15 cellular contexts compared by ENCODE assay signal in genomic region chr4:866761-867390, GRCh38. TPM values are rescaled to one million over a fixed set of nuclear protein-coding genes. Genes with fewer than 3 reads are reported as not detected.
DNase-seq lines count a peak whose midpoint lies in the region; ATAC-seq, FAIRE-seq and TF ChIP-seq lines count a peak whose summit lies in the region.
"Had no signal": no experiment of that assay in that cellular context is flagged by ENCODE, and none has a peak within 500 bp of the region (broad histone marks: within the 10 kb centered on the region; RNA-seq: fewer than 3 reads in every experiment).

No MANE protein-coding gene starts in this region.

- H3K27me3 Mint-ChIP-seq in activated naive CD8-positive, alpha-beta T cell treated with anti-CD3 and anti-CD28 coated beads, Interleukin-2, amount 50 U/mL, for 24 hours = no peaks in the 10 kb centered on the region
- no peaks in the 10 kb centered on the region for H3K27me3 Mint-ChIP-seq in activated naive CD8-positive, alpha-beta T cell treated with anti-CD3 and anti-CD28 coated beads for 36 hours
- H3K27me3 Mint-ChIP-seq: T-helper 17 cell had no signal

- H4K20me1 ChIP-seq in OCI-LY7 (ENCODE audit: insufficient read depth, low read length) (no peaks in the 10 kb centered on the region), endothelial cell of umbilical vein (replicated peaks; ENCODE audit: control insufficient read depth, extremely low read depth, insufficient read depth, low read length) (no peaks in the 10 kb centered on the region)

- FAIRE-seq in endothelial cell of umbilical vein (lab: Jason Lieb, UNC) = no peak
- FAIRE-seq: GM12891 had no signal

- POLR2A ChIA-PET in OCI-LY7 (lab: Charles Lee) = no interaction called here
- POLR2A ChIA-PET in endothelial cell of umbilical vein (lab: Charles Lee) = interaction anchor here (0.5 kb wide), 1 partner anchor 82 kb away, joined by 3 read pairs; no protein-coding TSS in a partner anchor

- H3K36me3 Mint-ChIP-seq in activated naive CD8-positive, alpha-beta T cell treated with anti-CD3 and anti-CD28 coated beads, Interleukin-2, amount 50 U/mL, for 24 hours (ENCODE audit: low read depth) = peaks cover 31% of the 10 kb centered on the region
- H3K36me3 Mint-ChIP-seq in activated naive CD8-positive, alpha-beta T cell treated with anti-CD3 and anti-CD28 coated beads for 36 hours = peaks cover 20% of the 10 kb centered on the region

- no peaks in the 10 kb centered on the region for H3K9me3 ChIP-seq in OCI-LY7 (ENCODE audit: low read length)
- no peaks in the 10 kb centered on the region for H3K9me3 ChIP-seq in endothelial cell of umbilical vein (replicated peaks; ENCODE audit: control insufficient read depth, insufficient read depth, low read length)
- no peaks in the 10 kb centered on the region for H3K9me3 ChIP-seq in psoas muscle

- BruUV-seq in OCI-LY7 (replicated peaks; lab: Mats Ljungman, UMichigan) (TSS peak; percentile 66), endothelial cell of umbilical vein (replicated peaks; lab: Mats Ljungman, UMichigan) (TSS peak; percentile 43)

- no peaks in the 10 kb centered on the region for H3K9me3 Mint-ChIP-seq in activated naive CD8-positive, alpha-beta T cell treated with anti-CD3 and anti-CD28 coated beads, Interleukin-2, amount 50 U/mL, for 24 hours
- H3K9me3 Mint-ChIP-seq in activated naive CD8-positive, alpha-beta T cell treated with anti-CD3 and anti-CD28 coated beads for 36 hours = no peaks in the 10 kb centered on the region
- H3K9me3 Mint-ChIP-seq: nephron progenitor cell had no signal

- H2AFZ ChIP-seq in OCI-LY7 (ENCODE audit: low read length) (no peak overlapping the region), endothelial cell of umbilical vein (ENCODE audit: low read depth, low read length) (no peak overlapping the region)

- dilution Hi-C loops in endothelial cell of umbilical vein (cut with MboI; ENCODE audit: extremely low pct_ligation_motif_present, low sequenced_read_pairs) = no loop called here

- no peak for TF ChIP-seq CTCF in OCI-LY7 (conservative IDR thresholded peaks at IDR 0.05; ENCODE audit: low read length)
- no peak for TF ChIP-seq CTCF in endothelial cell of umbilical vein (IDR thresholded peaks at IDR 0.05; ENCODE audit: extremely low read depth in 1 of 2, insufficient read depth in 1 of 2, low read depth in 1 of 2, low read length in 2 of 2)
- no peak for TF ChIP-seq CTCF in psoas muscle (IDR thresholded peaks at IDR 0.05)

- peaks cover 48% of the 10 kb centered on the region for H3K36me3 ChIP-seq in OCI-LY7 (ENCODE audit: insufficient read depth, low read length)
- peaks cover 0 to 47% of the 10 kb centered on the region in 2 experiments for H3K36me3 ChIP-seq in endothelial cell of umbilical vein (ENCODE audit: control insufficient read depth in 2 of 2, extremely low read depth in 1 of 2, insufficient read depth in 2 of 2, low read length in 2 of 2)
- peaks cover 13 to 83% of the 10 kb centered on the region in 2 donors for H3K36me3 ChIP-seq in psoas muscle (ENCODE audit: insufficient read depth in 1 of 2, low read depth in 1 of 2)

- DNase-seq in activated naive CD8-positive, alpha-beta T cell treated with anti-CD3 and anti-CD28 coated beads, Interleukin-2, amount 50 U/mL, for 24 hours = no peak
- no peak for DNase-seq in activated naive CD8-positive, alpha-beta T cell treated with anti-CD3 and anti-CD28 coated beads for 36 hours
- DNase-seq in OCI-LY7 (ENCODE audit: low spot score) (no peak), endothelial cell of umbilical vein (ENCODE audit: low read depth, low spot score) (no peak), putamen (ENCODE audit: low spot score) (peak; percentile 72), HuH-7.5 (ENCODE audit: low spot score) (no peak), psoas muscle (no peak)
- DNase-seq: erythroblast; islet precursor cell; NCI-H1417 treated with DMSO at 0.1 percent for 48 hours; nephron progenitor cell; stimulated activated CD4-positive, alpha-beta T cell treated with anti-CD3 and anti-CD28 coated beads, Interleukin-12 subunit alpha, Interleukin-12 subunit beta, amount 100 ng/mL, for 4 hours; T-helper 17 cell had no signal

- intact Hi-C loops in OCI-LY7 (cut with micrococcal nuclease; ENCODE audit: unreplicated experiment) = no loop called here
- intact Hi-C loops in endothelial cell of umbilical vein (cut with micrococcal nuclease) = no loop called here
- intact Hi-C loops in psoas muscle (cut with DNase I) = no loop called here

- H3K9ac ChIP-seq in endothelial cell of umbilical vein (replicated peaks; ENCODE audit: extremely low read depth, insufficient read depth, low read length) = no peak overlapping the region

- no peaks in the 10 kb centered on the region for H3K9me1 ChIP-seq in endothelial cell of umbilical vein (replicated peaks; ENCODE audit: control insufficient read depth, extremely low read depth, insufficient read depth, low read length)

- CTCF ChIA-PET in OCI-LY7 (lab: Charles Lee; ENCODE audit: unreplicated experiment) (no interaction called here), endothelial cell of umbilical vein (lab: Charles Lee) (no interaction called here)

- H3K4me3 Mint-ChIP-seq in activated naive CD8-positive, alpha-beta T cell treated with anti-CD3 and anti-CD28 coated beads, Interleukin-2, amount 50 U/mL, for 24 hours = no peak overlapping the region
- no peak overlapping the region for H3K4me3 Mint-ChIP-seq in activated naive CD8-positive, alpha-beta T cell treated with anti-CD3 and anti-CD28 coated beads for 36 hours
- H3K4me3 Mint-ChIP-seq: nephron progenitor cell had no signal

- 89 to 92% (median 90%) methylated on average over 28 of the region's 28 CpGs for WGBS in psoas muscle, 3 donors

- H3K27ac ChIP-seq in OCI-LY7 (ENCODE audit: low read depth, low read length, poor library complexity, severe bottlenecking) (no peak overlapping the region), endothelial cell of umbilical vein (ENCODE audit: insufficient read depth, low read depth, low read length) (no peak overlapping the region), psoas muscle (no peak overlapping the region)

- no peaks in the 10 kb centered on the region for H3K27me3 ChIP-seq in endothelial cell of umbilical vein (ENCODE audit: control insufficient read depth in 2 of 2, insufficient read depth in 2 of 2, low read length in 2 of 2)
- no peaks in the 10 kb centered on the region for H3K27me3 ChIP-seq in psoas muscle (ENCODE audit: insufficient read depth in 3 of 3, low read length in 2 of 3)

- H3K4me3 ChIP-seq in OCI-LY7 (ENCODE audit: low read depth, low read length, poor library complexity, severe bottlenecking) (no peak overlapping the region), endothelial cell of umbilical vein (replicated peaks in 1 of 3; ENCODE audit: insufficient read depth in 1 of 3, low read depth in 1 of 3, low read length in 3 of 3) (no peak overlapping the region), psoas muscle (no peak overlapping the region)

- H3K27ac Mint-ChIP-seq in activated naive CD8-positive, alpha-beta T cell treated with anti-CD3 and anti-CD28 coated beads, Interleukin-2, amount 50 U/mL, for 24 hours = no peak overlapping the region
- no peak overlapping the region for H3K27ac Mint-ChIP-seq in activated naive CD8-positive, alpha-beta T cell treated with anti-CD3 and anti-CD28 coated beads for 36 hours
- H3K27ac Mint-ChIP-seq: nephron progenitor cell, T-helper 17 cell had no signal

- peak; percentile 14 for ATAC-seq in activated naive CD8-positive, alpha-beta T cell treated with anti-CD3 and anti-CD28 coated beads, Interleukin-2, amount 50 U/mL, for 24 hours
- ATAC-seq in GM21825 (IDR thresholded peaks at IDR 0.05; ENCODE audit: unreplicated experiment) (no peak), psoas muscle (no peak)
- ATAC-seq: T-helper 17 cell had no signal

- no peaks in the 10 kb centered on the region for H3K4me1 Mint-ChIP-seq in activated naive CD8-positive, alpha-beta T cell treated with anti-CD3 and anti-CD28 coated beads, Interleukin-2, amount 50 U/mL, for 24 hours
- H3K4me1 Mint-ChIP-seq in activated naive CD8-positive, alpha-beta T cell treated with anti-CD3 and anti-CD28 coated beads for 36 hours = no peaks in the 10 kb centered on the region
- H3K4me1 Mint-ChIP-seq: nephron progenitor cell had no signal

- no peaks in the 10 kb centered on the region for H3K4me1 ChIP-seq in OCI-LY7 (ENCODE audit: insufficient read depth, low read length, poor library complexity, severe bottlenecking)
- no peaks in the 10 kb centered on the region for H3K4me1 ChIP-seq in endothelial cell of umbilical vein (ENCODE audit: control insufficient read depth, extremely low read depth, insufficient read depth, low read length)
- no peaks in the 10 kb centered on the region for H3K4me1 ChIP-seq in psoas muscle

- no peaks in the 10 kb centered on the region for H3K9me2 ChIP-seq in OCI-LY7 (ENCODE audit: insufficient read depth, low read length)

- H3K79me2 ChIP-seq in OCI-LY7 (ENCODE audit: insufficient read depth, low read depth, low read length) = no peaks in the 10 kb centered on the region
- no peaks in the 10 kb centered on the region for H3K79me2 ChIP-seq in endothelial cell of umbilical vein (ENCODE audit: control insufficient read depth, insufficient read depth, low read length)

- no peak for TF ChIP-seq POLR2A in endothelial cell of umbilical vein (IDR thresholded peaks at IDR 0.05; ENCODE audit: low read depth, low read length)

- H3K4me2 ChIP-seq in OCI-LY7 (ENCODE audit: low read length) = no peak overlapping the region
- H3K4me2 ChIP-seq in endothelial cell of umbilical vein (ENCODE audit: insufficient read depth, low read length) = no peak overlapping the region

TF ChIP-seq in endothelial cell of umbilical vein, 7 proteins besides CTCF, POLR2A, EP300 and RAD21 (continues in another document):
- TF ChIP-seq MYC (IDR thresholded peaks at IDR 0.05; ENCODE audit: low read depth, low read length) (no peak), GATA2 (IDR thresholded peaks at IDR 0.05; ENCODE audit: insufficient read depth, insufficient read length, low read depth, low read length) (no peak), POLR2AphosphoS5 (IDR thresholded peaks at IDR 0.05; ENCODE audit: insufficient read depth, low read depth, low read length) (no peak), JUN (IDR thresholded peaks at IDR 0.05; ENCODE audit: borderline replicate concordance, insufficient read depth, insufficient read length, low read depth) (no peak)

RNA-seq across cellular contexts. Expression of gene CPLX1, which starts 40.9 kb away (rescaled TPM):
- total RNA-seq in activated naive CD8-positive, alpha-beta T cell treated with anti-CD3 and anti-CD28 coated beads for 36 hours = under 1 TPM in 1 of 2 experiments, not detected in 1; 0.16 TPM
- 0.25 and 0.57 TPM in 2 replicates for total RNA-seq in OCI-LY7 (2014; rRNA removed; shearing (Covaris generic))
- total RNA-seq in OCI-LY7 (2022) (0.21 and 0.28 TPM in 2 replicates), endothelial cell of umbilical vein (1.3 and 1.8 TPM in 2 replicates), psoas muscle (1 to 10 TPM; 1.3 to 1.6 (median 1.5) TPM)
- polyA plus RNA-seq in endothelial cell of umbilical vein (1.0 and 1.4 TPM in 2 replicates), psoas muscle (1 to 10 TPM in 1 of 3 donors, under 1 TPM in 2; 0.44 to 2.3 (median 0.66) TPM)
- polyA plus RNA-seq in endothelial cell of umbilical vein (2011; cell fraction: cytosol; rRNA removed) = 0.19 and 0.39 TPM in 2 replicates
- 4.6 and 6.7 TPM in 2 replicates for polyA plus RNA-seq in endothelial cell of umbilical vein (2011; cell fraction: nucleus; rRNA removed)
- 0.74 and 3.7 TPM in 2 replicates for polyA plus RNA-seq in endothelial cell of umbilical vein (2012)
- 0.21 and 0.29 TPM in 2 replicates for polyA minus RNA-seq in endothelial cell of umbilical vein
- polyA minus RNA-seq in endothelial cell of umbilical vein (2011; cell fraction: cytosol; rRNA and poly(A)+ RNA removed) = 1.8 TPM
- polyA minus RNA-seq in endothelial cell of umbilical vein (2011; cell fraction: nucleus; rRNA and poly(A)+ RNA removed) = 0.87 TPM in 1 of 2 replicates, not detected in the other
